ENCODE assay signal across 2 cellular contexts in genomic region chr5:81355291-81356251, GRCh38.
A peak's percentile ranks its signal among the peaks of the same experiment; 100 is the strongest.
TF ChIP-seq lines count a peak whose summit lies in the region.

No MANE protein-coding gene starts in this region.

TF ChIP-seq in K562, 482 proteins besides CTCF, POLR2A, EP300 and RAD21:
- no peak for TF ChIP-seq SRSF3 (IDR thresholded peaks at IDR 0.05; ENCODE audit: insufficient read depth, low read length)
- no peak for TF ChIP-seq ZBTB12 (CRISPR knock-in tag; IDR thresholded peaks at IDR 0.05)
- no peak for TF ChIP-seq TOE1 (IDR thresholded peaks at IDR 0.05; ENCODE audit: borderline replicate concordance)
- TF ChIP-seq TOE1 (CRISPR knock-in tag; IDR thresholded peaks at IDR 0.05; ENCODE audit: borderline replicate concordance, low read depth), result no peak
- no peak for TF ChIP-seq ZBTB17 (CRISPR knock-in tag; IDR thresholded peaks at IDR 0.05)
- no peak for TF ChIP-seq CREB3 (tag; conservative IDR thresholded peaks at IDR 0.05; ENCODE audit: low read depth)
- TF ChIP-seq ZFP30 (CRISPR knock-in tag; IDR thresholded peaks at IDR 0.05; ENCODE audit: borderline replicate concordance), result no peak
- TF ChIP-seq NFIX (CRISPR knock-in tag; IDR thresholded peaks at IDR 0.05; ENCODE audit: low read depth), result no peak
TF ChIP-seq in K562: peak in this region for 0.

TF ChIP-seq in liver, 16 proteins besides CTCF, POLR2A, EP300 and RAD21:
- TF ChIP-seq HNF4A (conservative IDR thresholded peaks at IDR 0.05) (peak; percentile 50 to 58), ZBTB33 (IDR thresholded peaks at IDR 0.05) (no peak), EGR1 (IDR thresholded peaks at IDR 0.05; ENCODE audit: low read depth in 2 of 2) (no peak), REST (IDR thresholded peaks at IDR 0.05) (no peak), HNF4G (IDR thresholded peaks at IDR 0.05) (no peak), YY1 (IDR thresholded peaks at IDR 0.05) (peak; percentile 9), JUND (IDR thresholded peaks at IDR 0.05) (peak in 1 of 2 donors; percentile 59), GABPA (IDR thresholded peaks at IDR 0.05 in 1 of 2, conservative IDR thresholded peaks at IDR 0.05 in 1 of 2) (no peak), MAX (IDR thresholded peaks at IDR 0.05) (peak; percentile 72), RXRA (IDR thresholded peaks at IDR 0.05) (peak; percentile 77 to 83), SP1 (IDR thresholded peaks at IDR 0.05) (peak; percentile 56), FOXA1 (IDR thresholded peaks at IDR 0.05) (no peak), FOXA2 (IDR thresholded peaks at IDR 0.05) (peak; percentile 72), NR2F2 (IDR thresholded peaks at IDR 0.05) (no peak), ATF3 (IDR thresholded peaks at IDR 0.05) (peak; percentile 35)
